ENCODE assay signal across 9 cellular contexts in genomic region chr11:128412847-128413791, GRCh38.
DNase-seq lines count a peak whose midpoint lies in the region; ATAC-seq and TF ChIP-seq lines count a peak whose summit lies in the region.
"Had no signal": no experiment of that assay in that cellular context is flagged by ENCODE, and none has a peak within 500 bp of the region (broad histone marks: within the 10 kb centered on the region; RNA-seq: fewer than 3 reads in every experiment).

No MANE protein-coding gene starts in this region.

- no peaks in the 10 kb centered on the region for H3K36me3 Mint-ChIP-seq in activated CD4-positive, alpha-beta T cell treated with anti-CD3 and anti-CD28 coated beads for 36 hours (ENCODE audit: low read depth)
- no peaks in the 10 kb centered on the region for H3K36me3 Mint-ChIP-seq in naive thymus-derived CD8-positive, alpha-beta T cell
- H3K36me3 Mint-ChIP-seq in effector memory CD8-positive, alpha-beta T cell (ENCODE audit: insufficient read depth): no peaks in the 10 kb centered on the region

- no peaks in the 10 kb centered on the region for H3K36me3 ChIP-seq in BE2C

- H3K27me3 Mint-ChIP-seq in activated CD4-positive, alpha-beta T cell treated with anti-CD3 and anti-CD28 coated beads for 36 hours: no peaks in the 10 kb centered on the region
- no peaks in the 10 kb centered on the region for H3K27me3 Mint-ChIP-seq in naive thymus-derived CD8-positive, alpha-beta T cell
- H3K27me3 Mint-ChIP-seq in effector memory CD8-positive, alpha-beta T cell: no peaks in the 10 kb centered on the region

- POLR2A ChIA-PET in activated CD4-positive, alpha-beta T cell treated with anti-CD3 and anti-CD28 coated beads for 36 hours (lab: Charles Lee): no interaction called here
- POLR2A ChIA-PET in naive thymus-derived CD8-positive, alpha-beta T cell (lab: Charles Lee): interaction anchor here (0.8 to 2.0 kb wide), 3 partner anchors 8 to 144 kb away, joined by 3 to 4 read pairs (median 3); no protein-coding TSS in a partner anchor

- peaks cover 65% of the 10 kb centered on the region for H3K4me1 Mint-ChIP-seq in activated CD4-positive, alpha-beta T cell treated with anti-CD3 and anti-CD28 coated beads for 36 hours
- H3K4me1 Mint-ChIP-seq in naive thymus-derived CD8-positive, alpha-beta T cell: peaks cover 27 to 70% (median 59%) of the 10 kb centered on the region in 4 donors
- H3K4me1 Mint-ChIP-seq in effector memory CD8-positive, alpha-beta T cell (ENCODE audit: low read depth in 2 of 2): peaks cover 5 to 17% of the 10 kb centered on the region in 2 donors

- H3K4me1 ChIP-seq in BE2C: no peaks in the 10 kb centered on the region

- no peak overlapping the region for H3K4me3 Mint-ChIP-seq in activated CD4-positive, alpha-beta T cell treated with anti-CD3 and anti-CD28 coated beads for 36 hours
- H3K4me3 Mint-ChIP-seq in naive thymus-derived CD8-positive, alpha-beta T cell: peak overlapping the region in 5 of 10 donors; percentile 7 to 58 (median 34)
- no peak overlapping the region for H3K4me3 Mint-ChIP-seq in effector memory CD8-positive, alpha-beta T cell

- CTCF ChIA-PET in activated CD4-positive, alpha-beta T cell treated with anti-CD3 and anti-CD28 coated beads for 36 hours (lab: Charles Lee): no interaction called here

- no peaks in the 10 kb centered on the region for H3K9me3 ChIP-seq in BE2C

- intact Hi-C loops in activated CD4-positive, alpha-beta T cell treated with anti-CD3 and anti-CD28 coated beads for 36 hours (cut with DNase I, micrococcal nuclease): no loop called here

- H3K27me3 ChIP-seq in BE2C: no peaks in the 10 kb centered on the region

- no peak for TF ChIP-seq CTCF in BE2C (IDR thresholded peaks at IDR 0.05; ENCODE audit: low read depth, low read length)

- H3K4me3 ChIP-seq in BE2C (ENCODE audit: low read depth, low read length): no peak overlapping the region

- peak; percentile 65 for ATAC-seq in activated CD4-positive, alpha-beta T cell treated with anti-CD3 and anti-CD28 coated beads for 36 hours
- ATAC-seq in GM21717 (IDR thresholded peaks at IDR 0.05; ENCODE audit: unreplicated experiment) (peak; percentile 79), HG03457 (IDR thresholded peaks at IDR 0.05; ENCODE audit: unreplicated experiment) (peak; percentile 78)
- no peak for ATAC-seq in naive thymus-derived CD8-positive, alpha-beta T cell
- ATAC-seq in effector memory CD8-positive, alpha-beta T cell (replicated peaks): no peak

- H3K9me3 Mint-ChIP-seq in activated CD4-positive, alpha-beta T cell treated with anti-CD3 and anti-CD28 coated beads for 36 hours (ENCODE audit: low read depth): peaks cover 2% of the 10 kb centered on the region
- H3K9me3 Mint-ChIP-seq in naive thymus-derived CD8-positive, alpha-beta T cell: no peaks in the 10 kb centered on the region
- no peaks in the 10 kb centered on the region for H3K9me3 Mint-ChIP-seq in effector memory CD8-positive, alpha-beta T cell

- peak overlapping the region; percentile 75 for H3K27ac Mint-ChIP-seq in activated CD4-positive, alpha-beta T cell treated with anti-CD3 and anti-CD28 coated beads for 36 hours
- peak overlapping the region in 9 of 10 donors; percentile 25 to 92 (median 83) for H3K27ac Mint-ChIP-seq in naive thymus-derived CD8-positive, alpha-beta T cell
- peak overlapping the region in 1 of 2 donors; percentile 45 for H3K27ac Mint-ChIP-seq in effector memory CD8-positive, alpha-beta T cell

- no peak for DNase-seq in activated CD4-positive, alpha-beta T cell treated with anti-CD3 and anti-CD28 coated beads for 36 hours
- DNase-seq in activated CD4-positive, alpha-beta T cell treated with anti-CD3 and anti-CD28 coated beads, Interleukin-2, amount 50 U/mL, for 1 hour: no peak
- no peak for DNase-seq in naive thymus-derived CD8-positive, alpha-beta T cell
- DNase-seq in effector memory CD8-positive, alpha-beta T cell: no peak
- DNase-seq in BE2C: no peak
- no peak for DNase-seq in HuH-7.5 (ENCODE audit: low spot score)
- DNase-seq: stimulated activated CD4-positive, alpha-beta T cell treated with anti-CD3 and anti-CD28 coated beads, Interleukin-4, amount 100 ng/mL, for 1 hour had no signal

Comparison
In these comparisons a context has a peak if more than half of its experiments do, and no peak if none do; other contexts are left out.
1. ATAC-seq: peak in activated CD4-positive, alpha-beta T cell treated with anti-CD3 and anti-CD28 coated beads for 36 hours (single experiment), GM21717 (single experiment) and HG03457 (single experiment); none in naive thymus-derived CD8-positive, alpha-beta T cell (0 of 2) and effector memory CD8-positive, alpha-beta T cell (single experiment).